ENCODE assay signal across 17 cellular contexts in the genomic region with DNA sequence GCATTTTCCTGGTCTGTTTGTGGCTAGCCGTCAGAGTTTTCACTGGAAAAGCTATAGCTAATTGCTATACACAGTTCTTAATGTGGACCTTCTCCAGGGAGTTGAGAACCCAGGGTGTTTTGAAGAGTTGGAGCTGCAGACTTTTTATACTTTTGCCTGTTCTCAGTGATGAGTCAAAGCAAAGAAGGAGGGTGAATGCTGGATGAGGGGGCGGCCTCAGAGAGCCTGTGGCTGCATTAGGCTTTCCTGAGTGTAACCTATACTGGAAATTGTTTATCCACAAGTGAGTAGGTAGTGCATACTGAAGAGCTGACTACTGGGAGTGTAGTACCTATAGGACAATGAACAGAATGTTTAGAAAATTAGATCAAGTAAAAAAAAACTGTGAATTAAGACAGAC.
DNase-seq lines count a peak whose midpoint lies in the region; ATAC-seq and TF ChIP-seq lines count a peak whose summit lies in the region.
"Had no signal": no experiment of that assay in that cellular context is flagged by ENCODE, and none has a peak within 500 bp of the region (broad histone marks: within the 10 kb centered on the region; RNA-seq: fewer than 3 reads in every experiment).

No MANE protein-coding gene starts in this region.

- peak overlapping the region; percentile 43 for H3K27ac Mint-ChIP-seq in activated CD4-positive, alpha-beta T cell treated with anti-CD3 and anti-CD28 coated beads, Interleukin-2, amount 10 ng/mL, durations not matched to agents 24 days and 14 days
- no peak overlapping the region for H3K27ac Mint-ChIP-seq in activated CD4-positive, alpha-beta T cell treated with anti-CD3 and anti-CD28 coated beads, Interleukin-2, amount 10 ng/mL, durations not matched to agents 7 days and 5 days
- 0 out of 2 replicates have a peak overlapping the region, but pooled peaks have one; percentile 38 for H3K27ac Mint-ChIP-seq in GM23338
- H3K27ac Mint-ChIP-seq: nephron progenitor cell had no signal

- H3K4me3 ChIP-seq in GM23338 (no peak overlapping the region), mesenchymal stem cell (ENCODE audit: insufficient read depth in 1 of 2, low read depth in 1 of 2, low read length in 2 of 2) (no peak overlapping the region), left ventricle myocardium inferior (no peak overlapping the region)
- H3K4me3 ChIP-seq: lower lobe of right lung, vagina had no signal

- no peak for DNase-seq in activated CD4-positive, alpha-beta T cell treated with anti-CD3 and anti-CD28 coated beads, Interleukin-2, amount 10 ng/mL, durations not matched to agents 24 days and 14 days
- DNase-seq in activated CD4-positive, alpha-beta T cell treated with anti-CD3 and anti-CD28 coated beads, Interleukin-2, amount 10 ng/mL, durations not matched to agents 7 days and 5 days, result no peak
- no peak for DNase-seq in GM23338 (ENCODE audit: low spot score)
- DNase-seq in amniotic epithelial cell (ENCODE audit: low read depth), result peak; percentile 46
- DNase-seq in mesenchymal stem cell, result peak; percentile 35
- DNase-seq in left ventricle myocardium inferior, result no peak
- DNase-seq: activated CD8-positive, alpha-beta memory T cell treated with anti-CD3 and anti-CD28 coated beads, Interleukin-2, amount 50 U/mL, for 48 hours; anterior cingulate cortex; COR-L47; lower lobe of right lung; NCI-H1092; nephron progenitor cell; right cardiac atrium had no signal

- H3K27me3 ChIP-seq in GM23338 (ENCODE audit: insufficient read depth) (no peaks in the 10 kb centered on the region), mesenchymal stem cell (ENCODE audit: control insufficient read depth in 1 of 2, insufficient read depth in 1 of 2, low read length in 2 of 2) (no peaks in the 10 kb centered on the region), left ventricle myocardium inferior (ENCODE audit: low read depth) (no peaks in the 10 kb centered on the region)
- H3K27me3 ChIP-seq: vagina had no signal

- intact Hi-C loops in activated CD4-positive, alpha-beta T cell treated with anti-CD3 and anti-CD28 coated beads, Interleukin-2, amount 10 ng/mL, durations not matched to agents 24 days and 14 days (cut with micrococcal nuclease), result loop anchor here (5.0 kb wide), 1 partner anchor 363 kb away; no protein-coding TSS in a partner anchor
- intact Hi-C loops in left ventricle myocardium inferior (cut with micrococcal nuclease), result no loop called here

- 94% methylated on average over 2 of the region's 2 CpGs for WGBS in mesenchymal stem cell

- no peak overlapping the region for H2BK5ac ChIP-seq in mesenchymal stem cell (ENCODE audit: low read depth, low read length, poor library complexity, severe bottlenecking)

- POLR2A ChIA-PET in activated CD4-positive, alpha-beta T cell treated with anti-CD3 and anti-CD28 coated beads, Interleukin-2, amount 10 ng/mL, durations not matched to agents 7 days and 5 days (lab: Charles Lee), result no interaction called here

- H2AFZ ChIP-seq in GM23338, result no peak overlapping the region
- no peak overlapping the region for H2AFZ ChIP-seq in mesenchymal stem cell (ENCODE audit: low read depth, low read length)

- H2BK120ac ChIP-seq in mesenchymal stem cell (ENCODE audit: low read depth, low read length), result no peak overlapping the region

- H3K27me3 Mint-ChIP-seq in activated CD4-positive, alpha-beta T cell treated with anti-CD3 and anti-CD28 coated beads, Interleukin-2, amount 10 ng/mL, durations not matched to agents 24 days and 14 days, result no peaks in the 10 kb centered on the region
- H3K27me3 Mint-ChIP-seq in activated CD4-positive, alpha-beta T cell treated with anti-CD3 and anti-CD28 coated beads, Interleukin-2, amount 10 ng/mL, durations not matched to agents 7 days and 5 days, result no peaks in the 10 kb centered on the region
- H3K27me3 Mint-ChIP-seq in GM23338 (ENCODE audit: insufficient read depth, low read depth, poor library complexity), result no peaks in the 10 kb centered on the region

- H3K9me2 ChIP-seq in GM23338 (ENCODE audit: insufficient read depth), result no peaks in the 10 kb centered on the region

- H2BK12ac ChIP-seq in mesenchymal stem cell (ENCODE audit: low read length in 2 of 2), result no peak overlapping the region

- H3K27ac ChIP-seq in GM23338 (ENCODE audit: low read depth), result no peak overlapping the region
- H3K27ac ChIP-seq in mesenchymal stem cell (ENCODE audit: low read length, poor library complexity, severe bottlenecking), result peak overlapping the region; percentile 79
- no peak overlapping the region for H3K27ac ChIP-seq in left ventricle myocardium inferior (replicated peaks)
- H3K27ac ChIP-seq: lower lobe of right lung, vagina had no signal

- no peak overlapping the region for H3K4me2 ChIP-seq in GM23338
- no peak overlapping the region for H3K4me2 ChIP-seq in mesenchymal stem cell (ENCODE audit: low read length, poor library complexity, severe bottlenecking)

- H4K8ac ChIP-seq in mesenchymal stem cell (ENCODE audit: low read length), result no peak overlapping the region

- H2AK5ac ChIP-seq in mesenchymal stem cell (ENCODE audit: low read length, severe bottlenecking), result peak overlapping the region; percentile 33

- no peaks in the 10 kb centered on the region for H3K36me3 ChIP-seq in GM23338 (ENCODE audit: insufficient read depth)
- H3K36me3 ChIP-seq in mesenchymal stem cell (ENCODE audit: control insufficient read depth in 1 of 2, insufficient read depth in 2 of 2, low read depth in 1 of 2, low read length in 2 of 2), result peaks cover 6 to 32% of the 10 kb centered on the region in 2 experiments
- H3K36me3 ChIP-seq in left ventricle myocardium inferior, result peaks cover 49% of the 10 kb centered on the region

- H3K4me1 ChIP-seq in GM23338 (ENCODE audit: insufficient read depth) (no peaks in the 10 kb centered on the region), mesenchymal stem cell (ENCODE audit: control insufficient read depth, insufficient read depth, low read depth, low read length) (peaks cover 8% of the 10 kb centered on the region), left ventricle myocardium inferior (peaks cover 24% of the 10 kb centered on the region)
- H3K4me1 ChIP-seq: vagina had no signal

- no peak overlapping the region for H3K18ac ChIP-seq in mesenchymal stem cell (ENCODE audit: low read depth in 1 of 2, low read length in 2 of 2)

- H3K79me2 ChIP-seq in GM23338 (replicated peaks; ENCODE audit: insufficient read depth), result no peaks in the 10 kb centered on the region

- no peak overlapping the region for H3K4ac ChIP-seq in mesenchymal stem cell (ENCODE audit: low read depth in 1 of 2, low read length in 2 of 2)

- H3K36me3 Mint-ChIP-seq in activated CD4-positive, alpha-beta T cell treated with anti-CD3 and anti-CD28 coated beads, Interleukin-2, amount 10 ng/mL, durations not matched to agents 24 days and 14 days (ENCODE audit: low read depth), result peaks cover 28% of the 10 kb centered on the region
- H3K36me3 Mint-ChIP-seq in activated CD4-positive, alpha-beta T cell treated with anti-CD3 and anti-CD28 coated beads, Interleukin-2, amount 10 ng/mL, durations not matched to agents 7 days and 5 days (ENCODE audit: low read depth), result peaks cover 10% of the 10 kb centered on the region
- peaks cover 8% of the 10 kb centered on the region; the same call in 2 of the 3 replicates for H3K36me3 Mint-ChIP-seq in GM23338 (ENCODE audit: low read depth)

- H3K9ac ChIP-seq in mesenchymal stem cell (ENCODE audit: low read length), result no peak overlapping the region

- no peaks in the 10 kb centered on the region for H3F3A ChIP-seq in GM23338 (replicated peaks; ENCODE audit: low read depth)

- peaks cover 10% of the 10 kb centered on the region for H3K4me1 Mint-ChIP-seq in activated CD4-positive, alpha-beta T cell treated with anti-CD3 and anti-CD28 coated beads, Interleukin-2, amount 10 ng/mL, durations not matched to agents 24 days and 14 days
- H3K4me1 Mint-ChIP-seq in activated CD4-positive, alpha-beta T cell treated with anti-CD3 and anti-CD28 coated beads, Interleukin-2, amount 10 ng/mL, durations not matched to agents 7 days and 5 days, result no peaks in the 10 kb centered on the region
- H3K4me1 Mint-ChIP-seq in GM23338, result peaks cover 8% of the 10 kb centered on the region; the same call in 2 of the 3 replicates
- H3K4me1 Mint-ChIP-seq: nephron progenitor cell had no signal

- no peaks in the 10 kb centered on the region for H3K9me3 Mint-ChIP-seq in activated CD4-positive, alpha-beta T cell treated with anti-CD3 and anti-CD28 coated beads, Interleukin-2, amount 10 ng/mL, durations not matched to agents 24 days and 14 days
- H3K9me3 Mint-ChIP-seq in activated CD4-positive, alpha-beta T cell treated with anti-CD3 and anti-CD28 coated beads, Interleukin-2, amount 10 ng/mL, durations not matched to agents 7 days and 5 days, result no peaks in the 10 kb centered on the region
- H3K9me3 Mint-ChIP-seq in GM23338, result no peaks in the 10 kb centered on the region
- H3K9me3 Mint-ChIP-seq: nephron progenitor cell had no signal

- no peak for ATAC-seq in GM23338
- ATAC-seq in HG03025 (IDR thresholded peaks at IDR 0.05; ENCODE audit: low FRiP score, unreplicated experiment), result no peak
- no peak for ATAC-seq in HG02623 (IDR thresholded peaks at IDR 0.05; ENCODE audit: unreplicated experiment)
- ATAC-seq: HepG2, lower lobe of right lung, right cardiac atrium had no signal

- no peak overlapping the region for H4K91ac ChIP-seq in mesenchymal stem cell (ENCODE audit: low read length)

- no peak for TF ChIP-seq CTCF in GM23338 (conservative IDR thresholded peaks at IDR 0.05; ENCODE audit: low read depth in 2 of 2)
- no peak for TF ChIP-seq CTCF in left ventricle myocardium inferior (IDR thresholded peaks at IDR 0.05; ENCODE audit: borderline replicate concordance)

- no peak overlapping the region for H2BK15ac ChIP-seq in mesenchymal stem cell (ENCODE audit: low read depth, poor library complexity, severe bottlenecking)

- H3K79me1 ChIP-seq in mesenchymal stem cell (replicated peaks; ENCODE audit: low read length, poor library complexity, severe bottlenecking), result peaks cover 20% of the 10 kb centered on the region

- H3K23ac ChIP-seq in mesenchymal stem cell (ENCODE audit: low read length in 2 of 2), result no peak overlapping the region

- no peak overlapping the region for H3K14ac ChIP-seq in mesenchymal stem cell (ENCODE audit: low read length in 2 of 2)

- H4K20me1 ChIP-seq in GM23338 (replicated peaks; ENCODE audit: insufficient read depth), result no peaks in the 10 kb centered on the region

- H3K9me3 ChIP-seq in mesenchymal stem cell (ENCODE audit: control insufficient read depth, low read length), result no peaks in the 10 kb centered on the region
- H3K9me3 ChIP-seq in left ventricle myocardium inferior (replicated peaks), result no peaks in the 10 kb centered on the region
- H3K9me3 ChIP-seq: lower lobe of right lung, vagina had no signal

- no peak overlapping the region for H3K4me3 Mint-ChIP-seq in activated CD4-positive, alpha-beta T cell treated with anti-CD3 and anti-CD28 coated beads, Interleukin-2, amount 10 ng/mL, durations not matched to agents 24 days and 14 days
- H3K4me3 Mint-ChIP-seq in activated CD4-positive, alpha-beta T cell treated with anti-CD3 and anti-CD28 coated beads, Interleukin-2, amount 10 ng/mL, durations not matched to agents 7 days and 5 days, result no peak overlapping the region
- H3K4me3 Mint-ChIP-seq in GM23338, result no peak overlapping the region
- H3K4me3 Mint-ChIP-seq: nephron progenitor cell had no signal

- CTCF ChIA-PET in activated CD4-positive, alpha-beta T cell treated with anti-CD3 and anti-CD28 coated beads, Interleukin-2, amount 10 ng/mL, durations not matched to agents 7 days and 5 days (lab: Charles Lee), result interaction anchor here (1.3 kb wide), 1 partner anchor 12 kb away, joined by 3 read pairs; no protein-coding TSS in a partner anchor

Comparison
In these comparisons a context has a peak if more than half of its experiments do, and no peak if none do; other contexts are left out.
1. DNase-seq: peak in amniotic epithelial cell (single experiment) and mesenchymal stem cell (single experiment); none in activated CD4-positive, alpha-beta T cell treated with anti-CD3 and anti-CD28 coated beads, Interleukin-2, amount 10 ng/mL, durations not matched to agents 24 days and 14 days (single experiment), activated CD4-positive, alpha-beta T cell treated with anti-CD3 and anti-CD28 coated beads, Interleukin-2, amount 10 ng/mL, durations not matched to agents 7 days and 5 days (single experiment), GM23338 (single experiment) and left ventricle myocardium inferior (single experiment).